8 cellular contexts compared by ENCODE assay signal in genomic region chr22:37559901-37560681, GRCh38. TPM values are rescaled to one million over a fixed set of nuclear protein-coding genes. Genes with fewer than 3 reads are reported as not detected.
DNase-seq lines count a peak whose midpoint lies in the region; ATAC-seq and TF ChIP-seq lines count a peak whose summit lies in the region.

Gene CDC42EP1 (plus strand): TSS chr22:37560480. CDS start chr22:37566350, 5,870 bp downstream.

- DNase-seq in DMS53 (lab: John Stamatoyannopoulos, UW) (peak; percentile 36), DMS53 treated with DMSO at 0.1 percent for 48 hours (lab: John Stamatoyannopoulos, UW; ENCODE audit: unreplicated experiment) (no peak), adipocyte (ENCODE audit: low read depth) (peak; percentile 84), cardiac septum (ENCODE audit: low spot score) (no peak), omental fat pad (ENCODE audit: low spot score) (no peak), SK-N-DZ (ENCODE audit: low spot score) (no peak)

- no peak for TF ChIP-seq CTCF in omental fat pad (IDR thresholded peaks at IDR 0.05)

- ATAC-seq in omental fat pad (ENCODE audit: low FRiP score) (peak; percentile 53), GM21526 (IDR thresholded peaks at IDR 0.05; ENCODE audit: low FRiP score, unreplicated experiment) (no peak), HG02678 (IDR thresholded peaks at IDR 0.05; ENCODE audit: unreplicated experiment) (no peak)

- H3K36me3 ChIP-seq in adipocyte (ENCODE audit: control insufficient read depth, insufficient read depth, low read length, severe bottlenecking) = peaks cover 3% of the 10 kb centered on the region

- no peaks in the 10 kb centered on the region for H3K27me3 ChIP-seq in adipocyte (replicated peaks; ENCODE audit: control insufficient read depth, insufficient read depth, low read length)

- H3K9ac ChIP-seq in adipocyte (ENCODE audit: low read length) = peak within 1 kb of the TSS; percentile 98

- peak within 1 kb of the TSS; percentile 97 for H3K4me3 ChIP-seq in adipocyte (ENCODE audit: low read length)

- H3K9me3 ChIP-seq in adipocyte (ENCODE audit: control insufficient read depth, low read length) = no peaks in the 10 kb centered on the region

- intact Hi-C loops in cardiac septum (cut with DNase I) = loop anchor here (1.0 to 5.0 kb wide), 3 partner anchors 13 to 47 kb away; partner anchors contain the start of gene GGA1

- peaks cover 42% of the 10 kb centered on the region for H3K4me1 ChIP-seq in adipocyte (ENCODE audit: control insufficient read depth, insufficient read depth, low read length)

RNA-seq across cellular contexts. Expression of gene CDC42EP1, which starts in this region (rescaled TPM):
- 18.8 TPM for total RNA-seq in cardiac septum
- 10 to 100 TPM; 33.1 to 63.0 (median 39.2) TPM for total RNA-seq in omental fat pad
- polyA plus RNA-seq in SK-N-DZ (2014; cell fraction: cytosol; rRNA removed) = not detected in 2 replicates
- not detected in 2 replicates for polyA plus RNA-seq in SK-N-DZ (2014; cell fraction: nucleus; rRNA removed)

Comparison
In these comparisons a context has a peak if more than half of its experiments do, and no peak if none do; other contexts are left out.
1. DNase-seq: peak in DMS53 (single experiment) and adipocyte (single experiment); none in DMS53 treated with DMSO at 0.1 percent for 48 hours (single experiment), cardiac septum (single experiment), omental fat pad (single experiment) and SK-N-DZ (single experiment).